24 cellular contexts compared by ENCODE assay signal in genomic region chr2:214578395-214578794, GRCh38.
A peak's percentile ranks its signal among the peaks of the same experiment; 100 is the strongest.
DNase-seq lines count a peak whose midpoint lies in the region; ATAC-seq and TF ChIP-seq lines count a peak whose summit lies in the region.
"Had no signal": no experiment of that assay in that cellular context is flagged by ENCODE, and none has a peak within 500 bp of the region (broad histone marks: within the 10 kb centered on the region; RNA-seq: fewer than 3 reads in every experiment).

No MANE protein-coding gene starts in this region.

- no peaks in the 10 kb centered on the region for H3K36me3 ChIP-seq in hepatocyte (replicated peaks; ENCODE audit: insufficient read depth, low read depth)
- no peaks in the 10 kb centered on the region for H3K36me3 ChIP-seq in neural progenitor cell

- 36% methylated on average over 2 of the region's 2 CpGs for WGBS in hepatocyte (ENCODE audit: low lambda C conversion rate, missing lambda C conversion rate)

- H2AFZ ChIP-seq in hepatocyte, result no peak overlapping the region
- peak overlapping the region; percentile 22 for H2AFZ ChIP-seq in neural progenitor cell (replicated peaks)

- no peak for DNase-seq in hepatocyte (ENCODE audit: low spot score)
- peak; percentile 7 for DNase-seq in neural progenitor cell (ENCODE audit: low spot score)
- no peak for DNase-seq in left cardiac atrium
- DNase-seq in iPS-NIHi11 (ENCODE audit: low spot score), result no peak
- no peak for DNase-seq in RWPE1 (ENCODE audit: low spot score)
- DNase-seq: DMS53; GF-D8; GOT3; IMR-90; NCI-H1105; NCI-H146; NCI-H2029; NCI-H2171; NCI-H345; NCI-H524; NCI-H774; NK-92 treated with Interleukin-12 subunit alpha and Interleukin-12 subunit beta, amount 100 ng/mL, for 24 hours had no signal

- H3K4me3 Mint-ChIP-seq in brain (peak overlapping the region in 1 of 5 experiments; percentile 34), neural progenitor cell (no peak overlapping the region)
- H3K4me3 Mint-ChIP-seq: B cell, CD14-positive monocyte had no signal

- H3K27ac ChIP-seq in hepatocyte, result peak overlapping the region; percentile 8
- H3K27ac ChIP-seq in neural progenitor cell, result no peak overlapping the region
- no peak overlapping the region for H3K27ac ChIP-seq in RWPE1
- H3K27ac ChIP-seq: A549, KMS-11 had no signal

- H3K27ac Mint-ChIP-seq in brain, result peak overlapping the region in 4 of 5 experiments; percentile 21 to 74 (median 34)
- peak overlapping the region; percentile 95 for H3K27ac Mint-ChIP-seq in neural progenitor cell
- H3K27ac Mint-ChIP-seq: B cell, CD14-positive monocyte had no signal

- no peak overlapping the region for H3K9ac ChIP-seq in neural progenitor cell
- H3K9ac ChIP-seq: KMS-11 had no signal

- H3K27me3 Mint-ChIP-seq in brain, result no peaks in the 10 kb centered on the region
- no peaks in the 10 kb centered on the region for H3K27me3 Mint-ChIP-seq in neural progenitor cell (ENCODE audit: insufficient read depth, low read depth)

- H3K9me3 Mint-ChIP-seq in brain, result peaks cover 0 to 2% (median 0%) of the 10 kb centered on the region in 5 experiments
- H3K9me3 Mint-ChIP-seq in neural progenitor cell, result peaks cover 2% of the 10 kb centered on the region

- no peaks in the 10 kb centered on the region for H3K79me2 ChIP-seq in hepatocyte
- H3K79me2 ChIP-seq in neural progenitor cell (ENCODE audit: low read depth), result no peaks in the 10 kb centered on the region

- intact Hi-C loops in left cardiac atrium (cut with DNase I), result no loop called here

- no peaks in the 10 kb centered on the region for H4K20me1 ChIP-seq in hepatocyte (ENCODE audit: insufficient read depth, poor library complexity, severe bottlenecking)
- H4K20me1 ChIP-seq in neural progenitor cell (ENCODE audit: low read depth), result no peaks in the 10 kb centered on the region

- H3K36me3 Mint-ChIP-seq in brain (no peaks in the 10 kb centered on the region), neural progenitor cell (no peaks in the 10 kb centered on the region)
- H3K36me3 Mint-ChIP-seq: CD14-positive monocyte had no signal

- H3K4me2 ChIP-seq in hepatocyte (peak overlapping the region; percentile 19), neural progenitor cell (peak overlapping the region; percentile 28)
- H3K4me2 ChIP-seq: A549, KMS-11 had no signal

- H3K4me1 Mint-ChIP-seq in brain, result peaks cover 54% of the 10 kb centered on the region
- H3K4me1 Mint-ChIP-seq in neural progenitor cell, result peaks cover 62% of the 10 kb centered on the region

- no peaks in the 10 kb centered on the region for H3K9me2 ChIP-seq in hepatocyte (replicated peaks; ENCODE audit: insufficient read depth)

- no peak for ATAC-seq in left cardiac atrium
- ATAC-seq in GM19351 (IDR thresholded peaks at IDR 0.05; ENCODE audit: unreplicated experiment), result no peak
- ATAC-seq: A549, Right ventricle myocardium inferior had no signal

- TF ChIP-seq CTCF in brain (conservative IDR thresholded peaks at IDR 0.05) (no peak), hepatocyte (IDR thresholded peaks at IDR 0.05; ENCODE audit: poor library complexity) (no peak), neural progenitor cell (IDR thresholded peaks at IDR 0.05) (no peak), RWPE1 (conservative IDR thresholded peaks at IDR 0.05; ENCODE audit: low read depth) (no peak)

- H3K9me3 ChIP-seq in hepatocyte (ENCODE audit: low read depth) (no peaks in the 10 kb centered on the region), neural progenitor cell (ENCODE audit: low read depth) (no peaks in the 10 kb centered on the region)
- H3K9me3 ChIP-seq: A549 had no signal

- CTCF ChIA-PET in RWPE1 (lab: Yijun Ruan, JAX), result interaction anchor here (0.7 kb wide), 1 partner anchor 691 kb away, joined by 3 read pairs; no protein-coding TSS in a partner anchor

- H3F3A ChIP-seq in neural progenitor cell (ENCODE audit: low read depth), result no peaks in the 10 kb centered on the region

- peaks cover 5% of the 10 kb centered on the region for H3K4me1 ChIP-seq in hepatocyte (ENCODE audit: insufficient read depth)
- H3K4me1 ChIP-seq in neural progenitor cell, result peaks cover 32% of the 10 kb centered on the region
- H3K4me1 ChIP-seq: A549 had no signal

- H3K27me3 ChIP-seq in hepatocyte (no peaks in the 10 kb centered on the region), neural progenitor cell (no peaks in the 10 kb centered on the region)

- POLR2A ChIA-PET in RWPE1 (lab: Yijun Ruan, JAX; ENCODE audit: low non-redundant PET), result no interaction called here

- no peak overlapping the region for H3K4me3 ChIP-seq in hepatocyte
- H3K4me3 ChIP-seq in neural progenitor cell, result no peak overlapping the region
- H3K4me3 ChIP-seq: A549 had no signal
